In the genomic region with DNA sequence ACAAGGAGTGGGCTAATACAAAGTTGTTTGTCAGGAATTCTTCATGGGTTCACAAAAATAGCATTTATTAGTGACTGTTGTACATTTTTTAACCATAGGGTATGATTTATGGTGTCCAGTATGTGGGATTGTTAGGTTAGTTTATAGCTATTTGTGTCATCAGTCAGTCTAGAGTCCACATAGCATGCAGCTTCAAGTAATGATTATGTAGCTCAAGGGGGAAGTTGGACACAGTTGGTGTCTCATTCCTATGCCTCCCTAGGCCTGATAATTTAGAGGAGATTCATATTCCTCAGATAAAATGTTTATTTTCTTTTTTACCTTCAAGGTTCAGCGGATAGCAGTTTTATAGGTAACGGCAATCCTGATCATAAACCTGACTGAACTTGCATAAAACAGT, we compare ENCODE assay signal across 27 cellular contexts.
"Had no signal": no experiment of that assay in that cellular context is flagged by ENCODE, and none has a peak within 500 bp of the region (broad histone marks: within the 10 kb centered on the region; RNA-seq: fewer than 3 reads in every experiment).

No MANE protein-coding gene starts in this region.

- DNase-seq: stimulated activated CD4-positive, alpha-beta T cell treated with anti-CD3 and anti-CD28 coated beads, Interleukin-2, amount 100 ng/mL, for 48 hours; stimulated activated CD4-positive, alpha-beta T cell treated with anti-CD3 and anti-CD28 coated beads, Interleukin-4, amount 100 ng/mL, for 1 hour; stimulated activated CD4-positive, alpha-beta T cell treated with anti-CD3 and anti-CD28 coated beads, Interleukin-4, amount 100 ng/mL, for 24 hours; stimulated activated CD4-positive, alpha-beta T cell treated with anti-CD3 and anti-CD28 coated beads, Interleukin-4, amount 100 ng/mL, for 4 hours; stimulated activated CD8-positive, alpha-beta memory T cell treated with anti-CD3 and anti-CD28 coated beads, Interleukin-4, amount 100 ng/mL, for 48 hours; stimulated activated naive B cell treated with anti-CD40 and anti-IgM and Interleukin-4, amounts not matched to agents 10 μg/mL and 1 μg/mL and 100 μg/mL, for 72 hours; stimulated activated naive CD4-positive, alpha-beta T cell; stimulated activated naive CD4-positive, alpha-beta T cell treated with Interleukin-2 at 50 U/mL for 16 hours; stimulated activated naive CD8-positive, alpha-beta T cell treated with anti-CD3 and anti-CD28 coated beads, Interleukin-15, amount 100 ng/mL, for 72 hours; stimulated activated naive CD8-positive, alpha-beta T cell treated with anti-CD3 and anti-CD28 coated beads, Interleukin-15, Interleukin-2, amounts not matched to agents 100 U/mL and 50 U/mL, for 24 hours; stomach; substantia nigra; testis; thyroid gland; tibial artery; transverse colon; trophoblast cell; upper lobe of left lung; upper lobe of right lung; uterus had no signal

- H3K36me3 ChIP-seq: stomach, suprapubic skin, thoracic aorta, thyroid gland, tibial artery, tibial nerve, transverse colon, upper lobe of left lung, upper lobe of right lung, uterus, vagina had no signal

- H3K4me3 ChIP-seq: stomach, suprapubic skin, testis, thoracic aorta, thyroid gland, tibial artery, tibial nerve, transverse colon, upper lobe of left lung, upper lobe of right lung, uterus, vagina had no signal

- ATAC-seq: stimulated activated effector memory CD8-positive, alpha-beta T cell treated with anti-CD3 and anti-CD28 coated beads, Interleukin-12 subunit alpha, Interleukin-12 subunit beta, amount 100 ng/mL, for 72 hours; stimulated activated memory B cell treated with anti-CD40 and anti-IgM and Interleukin-4, amounts not matched to agents 10 μg/mL and 1 μg/mL and 100 μg/mL, for 72 hours; stimulated activated naive B cell treated with anti-CD40 and anti-IgM and Interleukin-4, amounts not matched to agents 10 μg/mL and 1 μg/mL and 100 μg/mL, for 72 hours; stimulated activated naive CD8-positive, alpha-beta T cell treated with anti-CD3 and anti-CD28 coated beads, Interleukin-15, amount 100 ng/mL, for 72 hours; stimulated activated naive CD8-positive, alpha-beta T cell treated with anti-CD3 and anti-CD28 coated beads, Interleukin-15, Interleukin-2, amounts not matched to agents 100 U/mL and 50 U/mL, for 24 hours; upper lobe of right lung had no signal

- H3K4me1 ChIP-seq: stomach, suprapubic skin, testis, thyroid gland, tibial artery, tibial nerve, upper lobe of left lung, upper lobe of right lung, uterus, vagina had no signal

- H3K27me3 ChIP-seq: stomach, suprapubic skin, testis, thyroid gland, tibial artery, tibial nerve, transverse colon, upper lobe of left lung, upper lobe of right lung, uterus, vagina had no signal

- FAIRE-seq: urothelium cell line had no signal

- H3K27ac ChIP-seq: stomach, suprapubic skin, testis, thoracic aorta, thyroid gland, tibial artery, tibial nerve, transverse colon, upper lobe of left lung, upper lobe of right lung, uterus, vagina had no signal

- H3K9me3 ChIP-seq: testis, thoracic aorta, thyroid gland, transverse colon, upper lobe of left lung, uterus, vagina had no signal
